In genomic region chr2:85309699-85310321, GRCh38 we compare ENCODE assay signal across 1 cellular context.
TF ChIP-seq lines count a peak whose summit lies in the region.

No MANE protein-coding gene starts in this region.

TF ChIP-seq in GM12878, 131 proteins besides CTCF, POLR2A, EP300 and RAD21:
- TF ChIP-seq ZBTB33 (IDR thresholded peaks at IDR 0.05) = no peak
- 0 out of 2 replicates have a peak, but pooled peaks have one; percentile 33 for TF ChIP-seq SPI1 (IDR thresholded peaks at IDR 0.05; ENCODE audit: borderline replicate concordance, insufficient read depth, low read depth, low read length)
- 0 out of 3 replicates have a peak, but pooled peaks of 1 of the 2 experiments have one; percentile 14 for TF ChIP-seq EGR1 (IDR thresholded peaks at IDR 0.05; ENCODE audit: borderline replicate concordance in 1 of 2, low read depth in 2 of 2, low read length in 2 of 2)
- no peak for TF ChIP-seq PRDM15 (CRISPR knock-in tag; IDR thresholded peaks at IDR 0.05)
- TF ChIP-seq ZNF217 (IDR thresholded peaks at IDR 0.05) = no peak
- TF ChIP-seq ZNF207 (IDR thresholded peaks at IDR 0.05; ENCODE audit: borderline replicate concordance) = no peak
- TF ChIP-seq HDAC2 (IDR thresholded peaks at IDR 0.05) = no peak
- TF ChIP-seq FOS (IDR thresholded peaks at IDR 0.05; ENCODE audit: borderline replicate concordance, extremely low read depth, insufficient read length) = no peak
- TF ChIP-seq EED (IDR thresholded peaks at IDR 0.05; ENCODE audit: low read depth) = no peak
- TF ChIP-seq CREB1 (IDR thresholded peaks at IDR 0.05; ENCODE audit: low read depth) = no peak
- TF ChIP-seq IRF4 (IDR thresholded peaks at IDR 0.05; ENCODE audit: low read depth, low read length) = no peak
- TF ChIP-seq ZBTB4 (CRISPR knock-in tag; IDR thresholded peaks at IDR 0.05) = no peak
TF ChIP-seq in GM12878: peak in this region for 2.
